8 cellular contexts compared by ENCODE assay signal in genomic region chr3:15064299-15064834, GRCh38. TPM values are rescaled to one million over a fixed set of nuclear protein-coding genes. Genes with fewer than 3 reads are reported as not detected.
A peak's percentile ranks its signal among the peaks of the same experiment; 100 is the strongest.
DNase-seq lines count a peak whose midpoint lies in the region; ATAC-seq and TF ChIP-seq lines count a peak whose summit lies in the region.

No MANE protein-coding gene starts in this region.

- H3K4me3 ChIP-seq in NT2/D1 (ENCODE audit: insufficient read length, low read depth) = peak overlapping the region; percentile 99

- ATAC-seq in activated CD4-positive, CD25-positive, alpha-beta regulatory T cell treated with anti-CD3 and anti-CD28 coated beads, Interleukin-2, amount 50 U/mL, for 24 hours = peak; percentile 6 to 11

- no peak for TF ChIP-seq CTCF in HFFc6 (IDR thresholded peaks at IDR 0.05)
- TF ChIP-seq CTCF in brain (conservative IDR thresholded peaks at IDR 0.05) = no peak

- peaks cover 5% of the 10 kb centered on the region for H3K4me1 ChIP-seq in NT2/D1 (ENCODE audit: insufficient read depth, insufficient read length)

- peaks cover 25% of the 10 kb centered on the region for H3K36me3 ChIP-seq in NT2/D1 (ENCODE audit: insufficient read depth, insufficient read length, low read length)

- peaks cover 7% of the 10 kb centered on the region for H3K27me3 ChIP-seq in NT2/D1 (ENCODE audit: insufficient read depth, insufficient read length)

- DNase-seq in activated CD4-positive, CD25-positive, alpha-beta regulatory T cell (lab: John Stamatoyannopoulos, UW) = no peak
- peak; percentile 23 for DNase-seq in HFFc6
- no peak for DNase-seq in NT2/D1 (ENCODE audit: low read depth, low spot score)
- peak; percentile 37 for DNase-seq in iPS-NIHi11 (ENCODE audit: low spot score)
- peak; percentile 21 for DNase-seq in stimulated activated CD4-positive, alpha-beta T cell treated with anti-CD3 and anti-CD28 coated beads, Interleukin-1b, Interleukin-23, amount 100 ng/mL, for 48 hours
- DNase-seq in NCI-H1694 treated with DMSO at 0.1 percent for 48 hours (lab: John Stamatoyannopoulos, UW) = no peak

- peak overlapping the region; percentile 98 for H3K9ac ChIP-seq in NT2/D1 (ENCODE audit: insufficient read length, low read depth)

- H3K9me3 Mint-ChIP-seq in HFFc6 = no peaks in the 10 kb centered on the region
- H3K9me3 Mint-ChIP-seq in brain = peaks cover 0 to 5% (median 2%) of the 10 kb centered on the region in 5 experiments

- peaks cover 4% of the 10 kb centered on the region for H3K27me3 Mint-ChIP-seq in HFFc6 (ENCODE audit: insufficient read depth)
- peaks cover 6% of the 10 kb centered on the region for H3K27me3 Mint-ChIP-seq in brain

- H3K27ac Mint-ChIP-seq in HFFc6 = peak overlapping the region; percentile 94
- peak overlapping the region; percentile 31 to 93 (median 90) for H3K27ac Mint-ChIP-seq in brain

- H3K36me3 Mint-ChIP-seq in HFFc6 (ENCODE audit: low read depth) (peaks cover 10% of the 10 kb centered on the region), brain (peaks cover 34% of the 10 kb centered on the region)

- peaks cover 19% of the 10 kb centered on the region for H3K4me1 Mint-ChIP-seq in HFFc6 (ENCODE audit: low read depth)
- peaks cover 21% of the 10 kb centered on the region for H3K4me1 Mint-ChIP-seq in brain

- H3K4me3 Mint-ChIP-seq in HFFc6 (peak overlapping the region; percentile 96), brain (peak overlapping the region; percentile 95 to 97 (median 97))

- H3K9me3 ChIP-seq in NT2/D1 (ENCODE audit: insufficient read depth, low read length) = peaks cover 8% of the 10 kb centered on the region; the same call in 1 of the 2 replicates

RNA-seq across cellular contexts. Expression of gene MRPS25, which starts 0.7 kb away (rescaled TPM):
- total RNA-seq in HFFc6 (2021; fragmentation: NEBNext Ultra II Directional; extraction: Animal tissue kit (Norgen Biotek cat#: 25700)) = 10 to 100 TPM; 31.4 to 45.2 (median 33.4) TPM
- polyA plus RNA-seq in brain (ENCODE audit: insufficient read depth, low read depth, low replicate concordance) = 19.4 TPM

RNA-seq across cellular contexts. Expression of gene RBSN, which starts 34.6 kb away (rescaled TPM):
- 10 to 100 TPM; 17.6 to 22.2 (median 19.3) TPM for total RNA-seq in HFFc6 (2021; fragmentation: NEBNext Ultra II Directional; extraction: Animal tissue kit (Norgen Biotek cat#: 25700))
- 12.6 TPM for polyA plus RNA-seq in brain (ENCODE audit: insufficient read depth, low read depth, low replicate concordance)

Comparison
In these comparisons a context has a peak if more than half of its experiments do, and no peak if none do; other contexts are left out.
1. DNase-seq: peak in HFFc6 (single experiment), iPS-NIHi11 (single experiment) and stimulated activated CD4-positive, alpha-beta T cell treated with anti-CD3 and anti-CD28 coated beads, Interleukin-1b, Interleukin-23, amount 100 ng/mL, for 48 hours (single experiment); none in activated CD4-positive, CD25-positive, alpha-beta regulatory T cell (0 of 4), NT2/D1 (single experiment) and NCI-H1694 treated with DMSO at 0.1 percent for 48 hours (single experiment).